Comparison of ENCODE assay signal across 23 cellular contexts in genomic region chr15:31157644-31158069, GRCh38. TPM values are rescaled to one million over a fixed set of nuclear protein-coding genes. Genes with fewer than 3 reads are reported as not detected.
DNase-seq lines count a peak whose midpoint lies in the region; ATAC-seq and TF ChIP-seq lines count a peak whose summit lies in the region.
"Had no signal": no experiment of that assay in that cellular context is flagged by ENCODE, and none has a peak within 500 bp of the region (broad histone marks: within the 10 kb centered on the region; RNA-seq: fewer than 3 reads in every experiment).

No MANE protein-coding gene starts in this region.

- peaks cover 0 to 5% (median 0%) of the 10 kb centered on the region in 4 donors for H3K27me3 ChIP-seq in esophagus muscularis mucosa
- H3K27me3 ChIP-seq in osteoblast (ENCODE audit: insufficient read depth, low read length) = peaks cover 10% of the 10 kb centered on the region
- H3K27me3 ChIP-seq: transverse colon had no signal

- no peak for TF ChIP-seq EP300 in esophagus muscularis mucosa (IDR thresholded peaks at IDR 0.05)

- ATAC-seq in HG03439 (IDR thresholded peaks at IDR 0.05; ENCODE audit: unreplicated experiment) = no peak
- ATAC-seq: natural killer cell, PC-3, psoas muscle had no signal

- H3K9me3 ChIP-seq in esophagus muscularis mucosa = no peaks in the 10 kb centered on the region
- no peaks in the 10 kb centered on the region for H3K9me3 ChIP-seq in osteoblast (ENCODE audit: low read depth, low read length)
- H3K9me3 ChIP-seq: psoas muscle, transverse colon had no signal

- H3K36me3 ChIP-seq in esophagus muscularis mucosa (no peaks in the 10 kb centered on the region), osteoblast (ENCODE audit: insufficient read depth, low read length) (no peaks in the 10 kb centered on the region)
- H3K36me3 ChIP-seq: transverse colon had no signal

- no peaks in the 10 kb centered on the region for H4K20me1 ChIP-seq in osteoblast (ENCODE audit: insufficient read depth, low read length)

- H2AFZ ChIP-seq in osteoblast (ENCODE audit: low read length) = no peak overlapping the region

- no peaks in the 10 kb centered on the region for H3K79me2 ChIP-seq in osteoblast (ENCODE audit: insufficient read depth, low read length)

- H3K27ac ChIP-seq in esophagus muscularis mucosa (replicated peaks in 1 of 4) (no peak overlapping the region), osteoblast (ENCODE audit: low read depth, low read length) (no peak overlapping the region)
- H3K27ac ChIP-seq: psoas muscle, transverse colon had no signal

- intact Hi-C loops in esophagus muscularis mucosa (cut with DNase I) = no loop called here

- H3K4me1 ChIP-seq in esophagus muscularis mucosa = no peaks in the 10 kb centered on the region
- H3K4me1 ChIP-seq in osteoblast (ENCODE audit: insufficient read depth, low read length) = no peaks in the 10 kb centered on the region
- H3K4me1 ChIP-seq: transverse colon had no signal

- no peak overlapping the region for H3K4me2 ChIP-seq in osteoblast (ENCODE audit: insufficient read depth, low read length)

- DNase-seq in COLO668 (lab: John Stamatoyannopoulos, UW; ENCODE audit: unreplicated experiment) = peak; percentile 75
- DNase-seq in LNCaP clone FGC (ENCODE audit: low read depth) = peak; percentile 10
- peak; percentile 84 for DNase-seq in esophagus muscularis mucosa (ENCODE audit: extremely low spot score)
- DNase-seq in osteoblast (ENCODE audit: insufficient read length, low spot score, missing footprints) = peak; percentile 34
- no peak for DNase-seq in RKO (ENCODE audit: low spot score)
- DNase-seq in stimulated activated CD4-positive, alpha-beta T cell treated with anti-CD3 and anti-CD28 coated beads, Interleukin-12 subunit alpha, Interleukin-12 subunit beta, amount 100 ng/mL, for 4 hours = no peak
- no peak for DNase-seq in NOMO-1 treated with DMSO at 0.1 percent for 48 hours (lab: John Stamatoyannopoulos, UW; ENCODE audit: unreplicated experiment)
- DNase-seq: activated CD4-positive, alpha-beta T cell treated with anti-CD3 and anti-CD28 coated beads for 48 hours; activated naive CD4-positive, alpha-beta T cell; activated T-cell treated with anti-CD3 and anti-CD28 coated beads for 4 hours; anterior cingulate cortex; CD4-positive, CD25-positive, alpha-beta regulatory T cell; DMS79 treated with DMSO at 0.1 percent for 48 hours; effector CD8-positive, alpha-beta T cell; MV-4-11; natural killer cell; NCI-H2107; NCI-H526; PC-3; psoas muscle; stimulated activated naive CD4-positive, alpha-beta T cell; transverse colon had no signal

- H3K4me3 ChIP-seq in LNCaP clone FGC (ENCODE audit: low read depth, low read length) (no peak overlapping the region), esophagus muscularis mucosa (no peak overlapping the region), osteoblast (ENCODE audit: insufficient read depth, low read length) (no peak overlapping the region)
- H3K4me3 ChIP-seq: psoas muscle, transverse colon had no signal

- TF ChIP-seq CTCF in LNCaP clone FGC (IDR thresholded peaks at IDR 0.05; ENCODE audit: control insufficient read depth, extremely low read depth, insufficient read depth) (no peak), esophagus muscularis mucosa (IDR thresholded peaks at IDR 0.05) (no peak), osteoblast (IDR thresholded peaks at IDR 0.05; ENCODE audit: extremely low read depth, low read depth, low read length) (no peak)

- TF ChIP-seq POLR2A in esophagus muscularis mucosa (IDR thresholded peaks at IDR 0.05; ENCODE audit: low read depth) = no peak

- 71% methylated on average over 10 of the region's 10 CpGs for WGBS in esophagus muscularis mucosa

RNA-seq across cellular contexts. Expression of gene TRPM1, which starts 56.1 kb away (rescaled TPM):
- not detected for total RNA-seq in esophagus muscularis mucosa
- under 0.01 TPM in 1 of 2 replicates, not detected in the other for total RNA-seq in osteoblast
- total RNA-seq: CD4-positive, CD25-positive, alpha-beta regulatory T cell; natural killer cell; PC-3; psoas muscle; transverse colon had no signal

Comparison
In these comparisons a context has a peak if more than half of its experiments do, and no peak if none do; other contexts are left out.
1. DNase-seq: peak in COLO668 (single experiment), LNCaP clone FGC (single experiment), esophagus muscularis mucosa (single experiment) and osteoblast (single experiment); none in RKO (single experiment), stimulated activated CD4-positive, alpha-beta T cell treated with anti-CD3 and anti-CD28 coated beads, Interleukin-12 subunit alpha, Interleukin-12 subunit beta, amount 100 ng/mL, for 4 hours (single experiment) and NOMO-1 treated with DMSO at 0.1 percent for 48 hours (single experiment).